1 cellular context compared by ENCODE assay signal in genomic region chr9:136080716-136081112, GRCh38.
TF ChIP-seq lines count a peak whose summit lies in the region.

No MANE protein-coding gene starts in this region.

TF ChIP-seq in K562, 482 proteins besides CTCF, POLR2A, EP300 and RAD21:
- no peak for TF ChIP-seq ARNT (IDR thresholded peaks at IDR 0.05)
- TF ChIP-seq POLR2G (IDR thresholded peaks at IDR 0.05; ENCODE audit: low read depth, low read length), result peak; percentile 14; the same call in 1 of the 2 replicates
- TF ChIP-seq ZNF41 (CRISPR knock-in tag; conservative IDR thresholded peaks at IDR 0.05), result no peak
